In the genomic region with DNA sequence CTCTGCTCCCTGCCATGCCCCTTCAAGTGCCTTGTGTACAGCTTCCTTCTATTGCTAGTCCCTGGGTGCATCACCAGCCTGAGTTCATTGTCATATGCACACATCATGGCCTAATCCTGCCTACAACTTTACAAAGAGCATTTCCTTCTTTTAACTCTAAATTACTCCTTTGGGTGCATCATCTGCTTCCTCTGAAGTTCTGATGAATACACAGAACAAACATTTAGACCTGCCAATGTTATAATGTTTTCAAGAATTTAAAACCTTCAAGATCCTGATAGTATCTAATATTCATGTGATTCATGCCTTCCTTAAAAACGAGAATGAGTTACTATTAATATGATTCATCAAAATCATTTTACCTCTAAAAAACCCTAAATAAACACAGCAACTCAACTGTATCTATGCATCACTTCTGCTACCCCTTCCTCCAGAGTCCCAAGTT, we compare ENCODE assay signal across 19 cellular contexts.
DNase-seq lines count a peak whose midpoint lies in the region; FAIRE-seq lines count a peak whose summit lies in the region.
"Had no signal": no experiment of that assay in that cellular context is flagged by ENCODE, and none has a peak within 500 bp of the region (broad histone marks: within the 10 kb centered on the region; RNA-seq: fewer than 3 reads in every experiment).

No MANE protein-coding gene starts in this region.

- DNase-seq in EH (ENCODE audit: low read depth) (peak; percentile 79), HTR-8/SVneo (ENCODE audit: insufficient read length, low spot score) (peak; percentile 1), amniotic stem cell (lab: John Stamatoyannopoulos, UW) (peak; percentile 18), kidney glomerular epithelial cell (lab: John Stamatoyannopoulos, UW) (peak; percentile 31), NCI-H2029 (lab: John Stamatoyannopoulos, UW) (no peak), foreskin melanocyte (no peak)
- no peak for DNase-seq in activated CD4-positive, alpha-beta T cell treated with anti-CD3 and anti-CD28 coated beads for 1 hour
- DNase-seq in effector memory CD4-positive, alpha-beta T cell = no peak
- DNase-seq: activated CD4-positive, alpha-beta T cell treated with anti-CD3 and anti-CD28 coated beads, Interleukin-2, amount 50 U/mL, for 48 hours; activated effector memory CD4-positive, alpha-beta T cell treated with Interleukin-2 at 50 U/mL for 16 hours; CD8-positive, alpha-beta T cell; islet precursor cell; NCI-H1436; NCI-H510A treated with DMSO at 0.1 percent for 48 hours; stimulated activated CD4-positive, alpha-beta T cell treated with anti-CD3 and anti-CD28 coated beads, Interleukin-2, amount 100 ng/mL, for 24 hours had no signal

- no peaks in the 10 kb centered on the region for H3K27me3 ChIP-seq in effector memory CD4-positive, alpha-beta T cell (replicated peaks; ENCODE audit: control insufficient read depth, insufficient read depth, low read length, poor library complexity, severe bottlenecking)
- H3K27me3 ChIP-seq: suprapubic skin had no signal

- no peak overlapping the region for H3K27ac ChIP-seq in effector memory CD4-positive, alpha-beta T cell (ENCODE audit: insufficient read depth, low read length, poor library complexity, severe bottlenecking)
- H3K27ac ChIP-seq: skin epidermis, suprapubic skin had no signal

- no peak overlapping the region for H3K4me3 ChIP-seq in effector memory CD4-positive, alpha-beta T cell (ENCODE audit: insufficient read depth, low read depth, low read length, poor library complexity, severe bottlenecking)
- H3K4me3 ChIP-seq: lung, skin epidermis, suprapubic skin had no signal

- FAIRE-seq in HTR-8/SVneo (lab: Jason Lieb, UNC) = no peak
- FAIRE-seq: GM12892 had no signal

- no peaks in the 10 kb centered on the region for H3K36me3 ChIP-seq in effector memory CD4-positive, alpha-beta T cell (ENCODE audit: control insufficient read depth, insufficient read depth, low read length)
- H3K36me3 ChIP-seq: suprapubic skin had no signal

- H3K9me3 ChIP-seq in effector memory CD4-positive, alpha-beta T cell (ENCODE audit: control insufficient read depth, low read length) = no peaks in the 10 kb centered on the region
- H3K9me3 ChIP-seq: suprapubic skin had no signal

- no peaks in the 10 kb centered on the region for H3K4me1 ChIP-seq in effector memory CD4-positive, alpha-beta T cell (ENCODE audit: control insufficient read depth, insufficient read depth, low read length, poor library complexity, severe bottlenecking)
- H3K4me1 ChIP-seq: suprapubic skin had no signal

Comparison
In these comparisons a context has a peak if more than half of its experiments do, and no peak if none do; other contexts are left out.
1. DNase-seq: peak in EH (single experiment), HTR-8/SVneo (single experiment), amniotic stem cell (single experiment) and kidney glomerular epithelial cell (single experiment); none in activated CD4-positive, alpha-beta T cell treated with anti-CD3 and anti-CD28 coated beads for 1 hour (single experiment), NCI-H2029 (single experiment), foreskin melanocyte (single experiment) and effector memory CD4-positive, alpha-beta T cell (0 of 3).